11 cellular contexts compared by ENCODE assay signal in the genomic region with DNA sequence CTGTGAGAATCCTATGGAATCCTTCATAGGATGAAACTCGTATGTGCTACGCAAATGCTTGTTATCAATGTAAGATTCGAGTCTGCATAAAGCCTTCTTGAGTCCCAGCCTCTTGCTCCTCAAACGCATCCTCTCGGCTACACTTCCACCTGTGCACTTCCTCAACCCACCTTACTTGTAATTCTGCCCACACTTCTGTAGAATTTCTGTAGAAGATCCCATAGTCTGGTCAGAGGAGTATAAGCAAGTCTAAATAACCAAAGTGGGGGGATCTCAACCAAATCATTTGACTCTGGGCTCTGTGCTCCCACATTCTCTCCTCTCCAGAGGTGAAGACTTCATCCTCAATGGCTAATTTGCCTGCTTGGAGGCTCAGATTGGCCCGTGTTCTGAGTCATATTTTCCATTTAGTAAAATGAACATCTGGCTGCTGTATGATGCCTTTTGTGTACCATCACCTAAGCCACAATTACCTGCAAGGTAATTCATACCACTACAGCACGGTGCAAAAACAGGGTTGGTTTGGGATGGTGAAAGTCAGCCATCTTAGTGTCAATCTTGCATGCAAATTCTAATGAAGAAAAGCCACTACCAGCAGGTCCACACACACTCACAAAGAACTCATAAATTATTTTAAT.
DNase-seq lines count a peak whose midpoint lies in the region; ATAC-seq, FAIRE-seq and TF ChIP-seq lines count a peak whose summit lies in the region.
"Had no signal": no experiment of that assay in that cellular context is flagged by ENCODE, and none has a peak within 500 bp of the region (broad histone marks: within the 10 kb centered on the region; RNA-seq: fewer than 3 reads in every experiment).

No MANE protein-coding gene starts in this region.

- H3K4me1 ChIP-seq in right cardiac atrium (ENCODE audit: control insufficient read depth, insufficient read depth, low read length) (peaks cover 46% of the 10 kb centered on the region), mucosa of rectum (ENCODE audit: control insufficient read depth in 2 of 2, insufficient read depth in 2 of 2, low read length in 2 of 2) (peaks cover 38 to 50% of the 10 kb centered on the region in 2 donors), upper lobe of left lung (peaks cover 60 to 81% (median 71%) of the 10 kb centered on the region in 4 donors)

- no peaks in the 10 kb centered on the region for H3K36me3 ChIP-seq in mucosa of rectum (ENCODE audit: control insufficient read depth in 2 of 2, insufficient read depth in 2 of 2, low read length in 2 of 2)
- no peaks in the 10 kb centered on the region for H3K36me3 ChIP-seq in upper lobe of left lung
- H3K36me3 ChIP-seq: SJSA1 had no signal

- H3K9ac ChIP-seq in mucosa of rectum (ENCODE audit: low read depth in 1 of 2, low read length in 2 of 2): no peak overlapping the region

- in situ Hi-C loops in GM13977 (cut with MboI; ENCODE audit: low pct_unique_long_range_greater_than_20kb, low sequenced_read_pairs, unreplicated experiment): no loop called here

- no peak for DNase-seq in right cardiac atrium
- DNase-seq in cardiac septum (ENCODE audit: low spot score): no peak
- no peak for DNase-seq in upper lobe of left lung
- no peak for DNase-seq in frontal cortex (ENCODE audit: low spot score in 2 of 2)
- no peak for DNase-seq in GM13977 (ENCODE audit: low spot score)
- DNase-seq: NCI-H2081 treated with DMSO at 0.1 percent for 48 hours had no signal

- intact Hi-C loops in right cardiac atrium (cut with DNase I): no loop called here
- intact Hi-C loops in cardiac septum (cut with DNase I): loop anchor here (2.0 kb wide), 1 partner anchor 27 kb away; no protein-coding TSS in a partner anchor

- FAIRE-seq in frontal cortex (lab: Jason Lieb, UNC): no peak

- no peak for TF ChIP-seq POLR2A in upper lobe of left lung (IDR thresholded peaks at IDR 0.05)

- no peak for TF ChIP-seq CTCF in upper lobe of left lung (IDR thresholded peaks at IDR 0.05)
- no peak for TF ChIP-seq CTCF in GM13977 (IDR thresholded peaks at IDR 0.05; ENCODE audit: extremely low read depth, insufficient read depth, missing control alignments)

- H3K27me3 ChIP-seq in right cardiac atrium (ENCODE audit: control insufficient read depth, insufficient read depth) (no peaks in the 10 kb centered on the region), mucosa of rectum (ENCODE audit: control insufficient read depth in 2 of 2, insufficient read depth in 2 of 2, low read length in 2 of 2) (no peaks in the 10 kb centered on the region), upper lobe of left lung (no peaks in the 10 kb centered on the region)
- H3K27me3 ChIP-seq: SJSA1 had no signal

- WGBS in right cardiac atrium: 64% methylated on average over 7 of the region's 7 CpGs
- WGBS in upper lobe of left lung, 2 donors: 81 to 82% methylated on average over 7 of the region's 7 CpGs

- TF ChIP-seq EP300 in upper lobe of left lung (IDR thresholded peaks at IDR 0.05): no peak

- ATAC-seq in right cardiac atrium (no peak), upper lobe of left lung (ENCODE audit: low FRiP score in 2 of 2) (no peak), GM18868 (IDR thresholded peaks at IDR 0.05; ENCODE audit: unreplicated experiment) (no peak)

- H3K27ac ChIP-seq in right cardiac atrium (ENCODE audit: low read length): peak overlapping the region; percentile 95
- H3K27ac ChIP-seq in angular gyrus (ENCODE audit: low read depth, low read length): peak overlapping the region; percentile 82
- peak overlapping the region; percentile 52 to 82 for H3K27ac ChIP-seq in mucosa of rectum (ENCODE audit: low read depth in 2 of 2, low read length in 2 of 2)
- H3K27ac ChIP-seq in upper lobe of left lung: peak overlapping the region; percentile 77 to 94 (median 89)

- no peak overlapping the region for H3K4me3 ChIP-seq in right cardiac atrium (ENCODE audit: low read length)
- no peak overlapping the region for H3K4me3 ChIP-seq in mucosa of rectum (ENCODE audit: low read length in 2 of 2)
- no peak overlapping the region for H3K4me3 ChIP-seq in upper lobe of left lung
- H3K4me3 ChIP-seq: GM23338, SJSA1 had no signal

- H3K9me3 ChIP-seq in right cardiac atrium (ENCODE audit: control insufficient read depth, low read length) (no peaks in the 10 kb centered on the region), mucosa of rectum (ENCODE audit: control insufficient read depth in 2 of 2, low read length in 2 of 2) (no peaks in the 10 kb centered on the region), upper lobe of left lung (no peaks in the 10 kb centered on the region)
- H3K9me3 ChIP-seq: SJSA1 had no signal
